8 cellular contexts compared by ENCODE assay signal in genomic region chr1:13960376-13960987, GRCh38.
DNase-seq lines count a peak whose midpoint lies in the region; ATAC-seq, FAIRE-seq and TF ChIP-seq lines count a peak whose summit lies in the region.

No MANE protein-coding gene starts in this region.

- peak; percentile 97 for FAIRE-seq in GM19239 (lab: Jason Lieb, UNC)

- intact Hi-C loops in mucosa of descending colon (cut with DNase I, micrococcal nuclease): loop anchor here (2.0 to 5.0 kb wide), 3 partner anchors 132 to 296 kb away; no protein-coding TSS in a partner anchor

- no peaks in the 10 kb centered on the region for H3K36me3 ChIP-seq in mucosa of descending colon (ENCODE audit: low read depth)

- H3K9me3 ChIP-seq in mucosa of descending colon: no peaks in the 10 kb centered on the region

- DNase-seq in Ammon's horn (ENCODE audit: low spot score) (peak; percentile 77), GM19239 (ENCODE audit: insufficient read length, low spot score) (peak; percentile 53), NCI-H510A (lab: John Stamatoyannopoulos, UW) (peak; percentile 37), epithelial cell of esophagus (ENCODE audit: low read depth) (peak; percentile 60), mucosa of descending colon (peak; percentile 50 to 90 (median 78))
- DNase-seq in activated CD8-positive, alpha-beta memory T cell treated with anti-CD3 and anti-CD28 coated beads, Interleukin-2, amount 50 U/mL, for 24 hours (ENCODE audit: extremely low read depth): peak; percentile 15
- peak; percentile 85 for DNase-seq in stimulated activated CD8-positive, alpha-beta memory T cell treated with anti-CD3 and anti-CD28 coated beads, Interleukin-4, amount 100 ng/mL, for 48 hours

- H3K4me1 ChIP-seq in mucosa of descending colon (ENCODE audit: low read depth): no peaks in the 10 kb centered on the region

- peak; percentile 98 for TF ChIP-seq CTCF in epithelial cell of esophagus (IDR thresholded peaks at IDR 0.05; ENCODE audit: insufficient read depth, low read depth, low read length, missing control alignments)
- TF ChIP-seq CTCF in mucosa of descending colon (IDR thresholded peaks at IDR 0.05): peak; percentile 92

- no peak overlapping the region for H3K4me3 ChIP-seq in epithelial cell of esophagus (ENCODE audit: low read length)
- H3K4me3 ChIP-seq in mucosa of descending colon: no peak overlapping the region

- ATAC-seq in mucosa of descending colon: peak; percentile 93
- ATAC-seq in GM19351 (IDR thresholded peaks at IDR 0.05; ENCODE audit: unreplicated experiment): no peak

Comparison
In these comparisons a context has a peak if more than half of its experiments do, and no peak if none do; other contexts are left out.
1. DNase-seq: peak in every context shown above with its lines; median percentile 85 in stimulated activated CD8-positive, alpha-beta memory T cell treated with anti-CD3 and anti-CD28 coated beads, Interleukin-4, amount 100 ng/mL, for 48 hours; 78 in mucosa of descending colon; 77 in Ammon's horn; 60 in epithelial cell of esophagus; 53 in GM19239; 37 in NCI-H510A; 15 in activated CD8-positive, alpha-beta memory T cell treated with anti-CD3 and anti-CD28 coated beads, Interleukin-2, amount 50 U/mL, for 24 hours.